Comparison of ENCODE assay signal across 1 cellular context in the genomic region with DNA sequence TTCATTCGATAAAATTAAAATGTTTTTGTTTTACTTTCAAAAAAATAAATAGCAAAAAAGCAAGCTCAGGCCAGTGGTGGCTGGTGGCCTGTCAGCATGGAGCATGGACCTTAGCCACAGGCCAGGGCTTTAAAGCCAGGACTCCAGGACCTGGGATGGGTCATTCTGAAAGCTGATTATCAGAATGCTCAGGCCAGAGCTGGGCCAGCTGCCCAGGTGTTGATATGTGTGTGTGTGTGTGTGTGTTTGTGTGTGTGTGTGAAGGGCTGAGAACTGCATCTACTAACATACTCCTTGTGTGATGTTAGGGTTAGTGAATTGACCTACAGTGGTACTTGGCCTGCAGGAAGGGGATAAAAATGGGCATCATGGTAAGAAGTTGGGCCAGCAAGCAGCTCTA.
TF ChIP-seq lines count a peak whose summit lies in the region.

No MANE protein-coding gene starts in this region.

TF ChIP-seq in IMR-90, 13 proteins besides CTCF, POLR2A, EP300 and RAD21 (continued from another document):
- TF ChIP-seq, protein P1, sequence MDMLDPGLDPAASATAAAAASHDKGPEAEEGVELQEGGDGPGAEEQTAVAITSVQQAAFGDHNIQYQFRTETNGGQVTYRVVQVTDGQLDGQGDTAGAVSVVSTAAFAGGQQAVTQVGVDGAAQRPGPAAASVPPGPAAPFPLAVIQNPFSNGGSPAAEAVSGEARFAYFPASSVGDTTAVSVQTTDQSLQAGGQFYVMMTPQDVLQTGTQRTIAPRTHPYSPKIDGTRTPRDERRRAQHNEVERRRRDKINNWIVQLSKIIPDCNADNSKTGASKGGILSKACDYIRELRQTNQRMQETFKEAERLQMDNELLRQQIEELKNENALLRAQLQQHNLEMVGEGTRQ (IDR thresholded peaks at IDR 0.05; ENCODE audit: low read depth, low read length), result no peak
- TF ChIP-seq SMC3 (IDR thresholded peaks at IDR 0.05; ENCODE audit: low read depth, low read length) (no peak), MAZ (IDR thresholded peaks at IDR 0.05; ENCODE audit: borderline replicate concordance, low read depth, low read length) (no peak), BHLHE40 (IDR thresholded peaks at IDR 0.05; ENCODE audit: low read depth, low read length) (no peak), CEBPB (IDR thresholded peaks at IDR 0.05; ENCODE audit: low read depth, low read length) (no peak), RCOR1 (IDR thresholded peaks at IDR 0.05; ENCODE audit: insufficient replicate concordance, low read length) (no peak), NFE2L2 (IDR thresholded peaks at IDR 0.05; ENCODE audit: low read depth, low read length) (no peak)
TF ChIP-seq in IMR-90: peak in this region for 0.
